In genomic region chr7:1087462-1087809, GRCh38 we compare ENCODE assay signal across 9 cellular contexts. TPM values are rescaled to one million over a fixed set of nuclear protein-coding genes. Genes with fewer than 3 reads are reported as not detected.
DNase-seq lines count a peak whose midpoint lies in the region; ATAC-seq and TF ChIP-seq lines count a peak whose summit lies in the region.
"Had no signal": no experiment of that assay in that cellular context is flagged by ENCODE, and none has a peak within 500 bp of the region (broad histone marks: within the 10 kb centered on the region; RNA-seq: fewer than 3 reads in every experiment).

No MANE protein-coding gene starts in this region.

- no peaks in the 10 kb centered on the region for H3K27me3 ChIP-seq in ascending aorta

- no peak for DNase-seq in T-helper 2 cell treated with Interferon-gamma antibody and Interleukin-4, amounts not matched to agents 5 μg/mL and 100 μg/mL, for 36 hours (ENCODE audit: low spot score)
- DNase-seq in T-helper 2 cell (no peak), ascending aorta (ENCODE audit: low spot score in 2 of 2) (no peak), left colon (no peak), NCI-H2081 treated with DMSO at 0.1 percent for 48 hours (lab: John Stamatoyannopoulos, UW) (no peak)
- DNase-seq in stimulated activated CD4-positive, alpha-beta T cell treated with anti-CD3 and anti-CD28 coated beads, Interleukin-4, amount 100 ng/mL, for 4 hours, result no peak

- H3K9me3 Mint-ChIP-seq in T-helper 2 cell treated with Interferon-gamma antibody and Interleukin-4, amounts not matched to agents 5 μg/mL and 100 μg/mL, for 36 hours, result no peaks in the 10 kb centered on the region

- H3K27ac Mint-ChIP-seq in T-helper 2 cell treated with Interferon-gamma antibody and Interleukin-4, amounts not matched to agents 5 μg/mL and 100 μg/mL, for 36 hours, result no peak overlapping the region

- H3K36me3 ChIP-seq in ascending aorta, result peaks cover 11 to 13% of the 10 kb centered on the region in 2 donors

- intact Hi-C loops in ascending aorta (cut with DNase I), result loop anchor here (1.0 kb wide), 2 partner anchors 36 to 51 kb away; a partner anchor contains a TSS
- intact Hi-C loops in left colon (cut with DNase I, micrococcal nuclease), result no loop called here

- no peaks in the 10 kb centered on the region for H3K9me3 ChIP-seq in ascending aorta

- H3K4me3 Mint-ChIP-seq in T-helper 2 cell treated with Interferon-gamma antibody and Interleukin-4, amounts not matched to agents 5 μg/mL and 100 μg/mL, for 36 hours, result peak overlapping the region; percentile 81

- ATAC-seq in left colon (peak; percentile 7), GM21367 (IDR thresholded peaks at IDR 0.05; ENCODE audit: unreplicated experiment) (no peak)

- H3K4me1 ChIP-seq in ascending aorta, result peaks cover 11 to 30% of the 10 kb centered on the region in 2 donors

- H3K27me3 Mint-ChIP-seq in T-helper 2 cell treated with Interferon-gamma antibody and Interleukin-4, amounts not matched to agents 5 μg/mL and 100 μg/mL, for 36 hours (ENCODE audit: low read depth), result no peaks in the 10 kb centered on the region

- no peaks in the 10 kb centered on the region for H3K36me3 Mint-ChIP-seq in T-helper 2 cell treated with Interferon-gamma antibody and Interleukin-4, amounts not matched to agents 5 μg/mL and 100 μg/mL, for 36 hours (ENCODE audit: low read depth)

- peak overlapping the region; percentile 56 to 57 for H3K4me3 ChIP-seq in ascending aorta

- H3K27ac ChIP-seq in ascending aorta (peak overlapping the region; percentile 76 to 83), temporal lobe (ENCODE audit: low read depth, low read length) (peak overlapping the region; percentile 45)
- H3K27ac ChIP-seq: 22Rv1 had no signal

- no peak for TF ChIP-seq CTCF in ascending aorta (IDR thresholded peaks at IDR 0.05)

- H3K4me1 Mint-ChIP-seq in T-helper 2 cell treated with Interferon-gamma antibody and Interleukin-4, amounts not matched to agents 5 μg/mL and 100 μg/mL, for 36 hours (ENCODE audit: low read depth), result peaks cover 8% of the 10 kb centered on the region

RNA-seq across cellular contexts. Expression of gene GPER1, which starts 0.5 kb away (rescaled TPM):
- total RNA-seq in ascending aorta (11.3 TPM), left colon (10 to 100 TPM in 1 of 2 donors, 1 to 10 TPM in 1; 7.2 to 20.8 TPM), temporal lobe (0.98 TPM)

RNA-seq across cellular contexts. Expression of gene GPR146, which starts 43.1 kb away (rescaled TPM):
- total RNA-seq in ascending aorta (224 TPM), left colon (1 to 10 TPM; 4.0 to 7.4 TPM), temporal lobe (1.2 TPM)

Comparison
In these comparisons a context has a peak if more than half of its experiments do, and no peak if none do; other contexts are left out.
1. RNA of gene GPR146, which starts 43.1 kb away (total RNA-seq): 224 TPM in ascending aorta (single experiment); 4.0 to 7.4 TPM in left colon and 1.2 TPM in temporal lobe (single experiment); every median in the first group is over 10 times any median in the second.